Comparison of ENCODE assay signal across 8 cellular contexts in the genomic region with DNA sequence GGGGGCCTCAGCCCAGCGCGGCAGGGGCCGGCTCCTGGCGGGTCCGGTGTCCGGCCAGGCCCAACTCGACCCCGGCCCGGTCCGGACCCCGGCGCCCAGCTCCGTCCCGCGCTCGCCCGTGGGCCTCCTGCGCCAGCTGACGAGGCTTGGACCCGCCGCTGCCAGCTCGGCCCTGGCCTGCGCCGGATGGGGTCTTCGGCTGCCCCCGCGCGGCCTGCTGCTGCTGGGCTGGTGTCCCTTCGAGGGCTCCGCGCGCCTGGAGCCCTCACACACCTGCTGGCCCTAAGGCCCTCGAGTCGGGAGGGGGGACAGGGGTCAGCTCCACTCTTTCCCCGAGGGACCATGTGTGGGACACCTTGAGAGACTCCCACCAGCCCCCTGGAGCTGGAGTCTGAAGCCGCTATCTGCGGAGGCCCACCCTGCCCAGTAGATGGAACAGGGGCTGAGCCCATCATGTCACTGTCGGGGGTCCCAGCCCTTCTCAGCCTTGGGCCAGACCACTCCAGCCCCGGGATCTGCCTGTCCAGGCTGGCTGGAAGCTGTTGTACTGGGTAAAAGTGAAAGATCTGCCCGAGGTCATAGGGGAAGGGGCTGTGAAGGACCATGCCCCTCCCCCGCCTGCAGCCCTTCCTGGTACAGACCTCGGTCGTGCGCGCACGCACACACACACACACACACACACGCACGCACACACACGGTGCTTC. TPM values are rescaled to one million over a fixed set of nuclear protein-coding genes. Genes with fewer than 3 reads are reported as not detected.
DNase-seq lines count a peak whose midpoint lies in the region; ATAC-seq and TF ChIP-seq lines count a peak whose summit lies in the region.

No MANE protein-coding gene starts in this region.

- TF ChIP-seq CTCF in Peyer's patch (IDR thresholded peaks at IDR 0.05) = no peak
- TF ChIP-seq CTCF in osteoblast (IDR thresholded peaks at IDR 0.05; ENCODE audit: extremely low read depth, low read depth, low read length) = no peak

- H3K27ac ChIP-seq in Peyer's patch (peak overlapping the region; percentile 43 to 73 (median 68)), osteoblast (ENCODE audit: low read depth, low read length) (no peak overlapping the region)

- peak; percentile 32 for DNase-seq in AG08395 (ENCODE audit: low spot score)
- no peak for DNase-seq in Peyer's patch
- peak; percentile 55 to 57 for DNase-seq in erythroblast (lab: John Stamatoyannopoulos, UW)
- peak; percentile 96 for DNase-seq in osteoblast (ENCODE audit: insufficient read length, low spot score, missing footprints)
- no peak for DNase-seq in T-helper 9 cell
- DNase-seq in posterior vena cava (ENCODE audit: low spot score) = no peak
- DNase-seq in NCI-H2107 treated with DMSO at 0.1 percent for 48 hours (lab: John Stamatoyannopoulos, UW; ENCODE audit: unreplicated experiment) = no peak

- peak overlapping the region; percentile 36 for H3K4me2 ChIP-seq in osteoblast (ENCODE audit: insufficient read depth, low read length)

- peak; percentile 3 for ATAC-seq in GM19023 (IDR thresholded peaks at IDR 0.05; ENCODE audit: unreplicated experiment)

- no peaks in the 10 kb centered on the region for H3K79me2 ChIP-seq in osteoblast (ENCODE audit: insufficient read depth, low read length)

- H3K4me3 ChIP-seq in Peyer's patch (peak overlapping the region; percentile 50 to 73 (median 66)), osteoblast (ENCODE audit: insufficient read depth, low read length) (peak overlapping the region; percentile 35)

- H3K9me3 ChIP-seq in Peyer's patch (no peaks in the 10 kb centered on the region), osteoblast (ENCODE audit: low read depth, low read length) (no peaks in the 10 kb centered on the region)

- H3K4me1 ChIP-seq in Peyer's patch (peaks cover 0 to 23% (median 11%) of the 10 kb centered on the region in 4 donors), osteoblast (ENCODE audit: insufficient read depth, low read length) (peaks cover 4% of the 10 kb centered on the region)

- no peak for TF ChIP-seq POLR2A in Peyer's patch (IDR thresholded peaks at IDR 0.05)
- TF ChIP-seq POLR2A in erythroblast (IDR thresholded peaks at IDR 0.05; ENCODE audit: low read length) = no peak

- no peaks in the 10 kb centered on the region for H3K27me3 ChIP-seq in Peyer's patch
- peaks cover 47% of the 10 kb centered on the region for H3K27me3 ChIP-seq in osteoblast (ENCODE audit: insufficient read depth, low read length)

- H2AFZ ChIP-seq in osteoblast (ENCODE audit: low read length) = no peak overlapping the region

- intact Hi-C loops in posterior vena cava (cut with DNase I) = loop anchor here in 1 of 2 donors (10.0 kb wide), 2 partner anchors 182 to 582 kb away; a partner anchor contains a TSS

- H4K20me1 ChIP-seq in osteoblast (ENCODE audit: insufficient read depth, low read length) = no peaks in the 10 kb centered on the region

- H3K36me3 ChIP-seq in Peyer's patch (no peaks in the 10 kb centered on the region), osteoblast (ENCODE audit: insufficient read depth, low read length) (no peaks in the 10 kb centered on the region)

RNA-seq across cellular contexts. Expression of a gene that starts 0.8 kb away (rescaled TPM):
- total RNA-seq in Peyer's patch = 10 to 100 TPM in 2 of 4 donors, 1 to 10 TPM in 2; 6.1 to 22.3 (median 11.1) TPM
- total RNA-seq in osteoblast = 10.9 and 13.3 TPM in 2 replicates
- 10 to 100 TPM; 23.6 to 58.8 TPM for total RNA-seq in posterior vena cava

RNA-seq across cellular contexts. Expression of a gene that starts 42.9 kb away (rescaled TPM):
- total RNA-seq in Peyer's patch = 1 to 10 TPM in 3 of 4 donors, not detected in 1; 4.1 to 6.4 (median 4.9) TPM
- 2.5 and 3.8 TPM in 2 replicates for total RNA-seq in osteoblast
- total RNA-seq in posterior vena cava = 1 to 10 TPM; 4.6 to 8.1 TPM

Comparison
In these comparisons a context has a peak if more than half of its experiments do, and no peak if none do; other contexts are left out.
1. DNase-seq: peak in AG08395 (single experiment), erythroblast (2 of 2) and osteoblast (single experiment); none in Peyer's patch (0 of 3), T-helper 9 cell (single experiment), posterior vena cava (single experiment) and NCI-H2107 treated with DMSO at 0.1 percent for 48 hours (single experiment).